ENCODE assay signal across 8 cellular contexts in the genomic region with DNA sequence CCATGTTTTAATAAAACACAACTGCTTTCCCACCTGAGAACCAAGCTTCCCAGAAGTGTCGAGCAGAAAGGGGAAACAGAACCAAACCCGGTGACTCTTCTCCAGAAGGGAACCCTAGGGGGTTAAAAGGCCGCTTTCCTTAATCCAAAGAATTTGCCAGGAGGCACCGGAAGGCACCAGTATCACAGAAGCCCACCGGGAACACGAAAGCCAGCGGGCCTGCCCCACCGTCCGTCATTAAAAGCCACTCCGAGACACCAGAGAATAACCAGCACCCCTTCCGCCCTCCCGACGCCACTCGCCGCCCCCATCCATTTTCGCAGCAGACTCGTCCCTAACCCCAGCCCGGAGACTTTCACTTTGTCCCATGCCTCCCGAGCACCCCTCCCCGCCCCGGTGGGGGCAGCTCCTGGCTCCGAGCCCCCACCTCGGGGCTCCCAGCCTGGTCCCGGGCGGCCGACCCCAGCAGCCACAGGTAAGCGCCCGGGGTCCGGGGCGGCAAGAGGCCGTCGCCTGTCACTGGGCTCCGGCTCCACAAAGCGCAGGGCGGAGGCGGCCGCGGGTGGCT.
DNase-seq lines count a peak whose midpoint lies in the region; ATAC-seq and TF ChIP-seq lines count a peak whose summit lies in the region.

No MANE protein-coding gene starts in this region.

- CTCF ChIA-PET in PC-3 (lab: Charles Lee): no interaction called here

- H3K9ac ChIP-seq in PC-3 (ENCODE audit: low read length): peak overlapping the region; percentile 93

- no peak overlapping the region for H3K27ac Mint-ChIP-seq in activated naive CD4-positive, alpha-beta T cell treated with anti-CD3 and anti-CD28 coated beads, Interleukin-2, amount 50 U/mL, for 72 hours
- no peak overlapping the region for H3K27ac Mint-ChIP-seq in HFFc6

- no peaks in the 10 kb centered on the region; the same call in 1 of the 2 replicates for H3K27me3 Mint-ChIP-seq in HFFc6 (ENCODE audit: insufficient read depth)

- peaks cover 17% of the 10 kb centered on the region for H4K20me1 ChIP-seq in PC-3 (ENCODE audit: low read length)

- H3K4me1 ChIP-seq in PC-3 (ENCODE audit: insufficient read depth, low read length): peaks cover 37% of the 10 kb centered on the region

- H3K4me3 Mint-ChIP-seq in HFFc6: no peak overlapping the region

- no peaks in the 10 kb centered on the region for H3F3A ChIP-seq in PC-3 (ENCODE audit: low read length, unreplicated experiment)

- POLR2A ChIA-PET in PC-3 (lab: Charles Lee; ENCODE audit: unreplicated experiment): interaction anchor here (0.7 kb wide), 1 partner anchor 16 kb away, joined by 3 read pairs; no protein-coding TSS in a partner anchor

- H3K27me3 ChIP-seq in PC-3 (ENCODE audit: low read length): no peaks in the 10 kb centered on the region

- H3K36me3 Mint-ChIP-seq in activated naive CD4-positive, alpha-beta T cell treated with anti-CD3 and anti-CD28 coated beads, Interleukin-2, amount 50 U/mL, for 72 hours: peaks cover 12 to 33% of the 10 kb centered on the region in 2 donors
- peaks cover 7% of the 10 kb centered on the region for H3K36me3 Mint-ChIP-seq in HFFc6 (ENCODE audit: low read depth)

- peaks cover 0 to 5% of the 10 kb centered on the region in 2 donors for H3K9me3 Mint-ChIP-seq in activated naive CD4-positive, alpha-beta T cell treated with anti-CD3 and anti-CD28 coated beads, Interleukin-2, amount 50 U/mL, for 72 hours
- no peaks in the 10 kb centered on the region for H3K9me3 Mint-ChIP-seq in HFFc6

- in situ Hi-C loops in GM13977 (cut with MboI; ENCODE audit: low pct_unique_long_range_greater_than_20kb, low sequenced_read_pairs, unreplicated experiment): no loop called here

- H3K4me1 Mint-ChIP-seq in HFFc6 (ENCODE audit: low read depth): peaks cover 22% of the 10 kb centered on the region

- no peaks in the 10 kb centered on the region for H3K9me3 ChIP-seq in PC-3 (ENCODE audit: low read length)

- ATAC-seq in PC-3 (peak; percentile 5), HG03460 (IDR thresholded peaks at IDR 0.05; ENCODE audit: unreplicated experiment) (no peak)
- ATAC-seq in activated naive CD4-positive, alpha-beta T cell treated with anti-CD3 and anti-CD28 coated beads, Interleukin-2, amount 50 U/mL, for 72 hours: peak; percentile 0 to 6

- H3K4me3 ChIP-seq in PC-3 (ENCODE audit: low read length) (peak overlapping the region; percentile 75), iPS-11a (ENCODE audit: low read depth, low read length) (peak overlapping the region; percentile 65)

- no peaks in the 10 kb centered on the region for H3K9me2 ChIP-seq in PC-3 (replicated peaks; ENCODE audit: low read length)

- peaks cover 24% of the 10 kb centered on the region for H3K36me3 ChIP-seq in PC-3 (ENCODE audit: low read depth, low read length)

- intact Hi-C loops in PC-3 (cut with micrococcal nuclease): loop anchor here (5.0 kb wide), 1 partner anchor 279 kb away; no protein-coding TSS in a partner anchor

- H3K79me2 ChIP-seq in PC-3 (ENCODE audit: low read length): peaks cover 52% of the 10 kb centered on the region

- H3K27ac ChIP-seq in PC-3 (ENCODE audit: low read length): peak overlapping the region; percentile 70

- BruUV-seq in PC-3 (replicated peaks; lab: Mats Ljungman, UMichigan): no TSS peak

- peak overlapping the region; percentile 86 for H3K4me2 ChIP-seq in PC-3 (ENCODE audit: low read length)

- TF ChIP-seq CTCF in GM13977 (IDR thresholded peaks at IDR 0.05; ENCODE audit: extremely low read depth, insufficient read depth, missing control alignments) (no peak), PC-3 (conservative IDR thresholded peaks at IDR 0.05; ENCODE audit: low read depth, low read length) (no peak), HFFc6 (IDR thresholded peaks at IDR 0.05) (no peak)

- peak overlapping the region; percentile 57; the same call in 1 of the 2 replicates for H2AFZ ChIP-seq in PC-3 (ENCODE audit: low read length)

- peak; percentile 59 for DNase-seq in GM13977 (ENCODE audit: low spot score)
- no peak for DNase-seq in PC-3
- DNase-seq in activated naive CD4-positive, alpha-beta T cell treated with anti-CD3 and anti-CD28 coated beads, Interleukin-2, amount 50 U/mL, for 72 hours (ENCODE audit: low spot score in 2 of 2): peak; percentile 41 to 60
- DNase-seq in stimulated activated CD4-positive, alpha-beta T cell treated with anti-CD3 and anti-CD28 coated beads, Interleukin-12 subunit alpha, Interleukin-12 subunit beta, amount 100 ng/mL, for 4 hours: peak; percentile 36
- DNase-seq in HFFc6: no peak
- DNase-seq in NK-92 (lab: John Stamatoyannopoulos, UW; ENCODE audit: unreplicated experiment): no peak

Comparison
In these comparisons a context has a peak if more than half of its experiments do, and no peak if none do; other contexts are left out.
1. DNase-seq: peak in GM13977 (single experiment), activated naive CD4-positive, alpha-beta T cell treated with anti-CD3 and anti-CD28 coated beads, Interleukin-2, amount 50 U/mL, for 72 hours (2 of 2) and stimulated activated CD4-positive, alpha-beta T cell treated with anti-CD3 and anti-CD28 coated beads, Interleukin-12 subunit alpha, Interleukin-12 subunit beta, amount 100 ng/mL, for 4 hours (single experiment); none in PC-3 (single experiment), HFFc6 (single experiment) and NK-92 (single experiment).